In the genomic region with DNA sequence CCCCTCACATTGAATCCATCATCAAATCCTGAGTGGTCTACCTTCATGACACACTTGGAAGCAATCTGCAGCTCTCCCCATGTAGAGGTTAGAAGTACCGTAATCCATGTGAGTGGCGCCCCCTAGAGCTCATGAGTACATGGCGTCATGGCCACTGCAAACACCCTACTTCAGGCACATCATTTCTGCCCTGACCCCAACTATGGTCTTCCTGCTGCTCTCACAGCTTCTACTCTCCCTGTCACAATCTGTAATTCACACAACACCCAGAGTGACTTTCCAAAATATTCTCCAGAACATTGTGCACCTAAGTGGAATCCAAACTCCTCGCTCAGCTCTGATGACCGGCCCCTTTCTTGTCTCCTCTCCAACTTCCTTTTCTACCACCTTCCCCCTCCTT, we compare ENCODE assay signal across 8 cellular contexts.
DNase-seq lines count a peak whose midpoint lies in the region; ATAC-seq, FAIRE-seq and TF ChIP-seq lines count a peak whose summit lies in the region.

No MANE protein-coding gene starts in this region.

- no peaks in the 10 kb centered on the region for H3K27me3 ChIP-seq in adipocyte (replicated peaks; ENCODE audit: control insufficient read depth, insufficient read depth, low read length)

- no peaks in the 10 kb centered on the region for H3K9me3 Mint-ChIP-seq in IgD-negative memory B cell

- H3K27me3 Mint-ChIP-seq in IgD-negative memory B cell, result no peaks in the 10 kb centered on the region

- no peaks in the 10 kb centered on the region for H3K9me3 ChIP-seq in adipocyte (ENCODE audit: control insufficient read depth, low read length)

- peaks cover 6% of the 10 kb centered on the region for H3K36me3 Mint-ChIP-seq in IgD-negative memory B cell

- peak overlapping the region in 3 of 4 donors; percentile 7 to 49 (median 37) for H3K4me3 Mint-ChIP-seq in IgD-negative memory B cell

- peak overlapping the region; percentile 21 to 90 (median 88) for H3K27ac Mint-ChIP-seq in IgD-negative memory B cell

- no peaks in the 10 kb centered on the region for H3K4me1 ChIP-seq in adipocyte (ENCODE audit: control insufficient read depth, insufficient read depth, low read length)

- FAIRE-seq in D721Med (lab: Jason Lieb, UNC), result no peak

- H3K4me3 ChIP-seq in adipocyte (ENCODE audit: low read length), result no peak overlapping the region

- ATAC-seq in GM19467 (IDR thresholded peaks at IDR 0.05; ENCODE audit: unreplicated experiment), result peak; percentile 76

- peak; percentile 84 for TF ChIP-seq CTCF in D721Med (IDR thresholded peaks at IDR 0.05; ENCODE audit: insufficient read depth, missing control alignments)

- no peaks in the 10 kb centered on the region for H3K36me3 ChIP-seq in adipocyte (ENCODE audit: control insufficient read depth, insufficient read depth, low read length, severe bottlenecking)

- DNase-seq in D721Med (ENCODE audit: insufficient read length, low spot score) (no peak), SW480 (ENCODE audit: low spot score) (peak; percentile 35), adipocyte (ENCODE audit: low read depth) (peak; percentile 52), hippocampal formation (lab: John Stamatoyannopoulos, UW) (peak; percentile 68 to 74), DMS79 (lab: John Stamatoyannopoulos, UW) (no peak)
- peak; percentile 48 to 72 (median 63) for DNase-seq in stimulated activated CD4-positive, alpha-beta T cell treated with anti-CD3 and anti-CD28 coated beads, Interleukin-12 subunit alpha, Interleukin-12 subunit beta, amount 100 ng/mL, for 48 hours (ENCODE audit: low read depth in 2 of 3, low spot score in 1 of 3)

- H3K9ac ChIP-seq in adipocyte (ENCODE audit: low read length), result no peak overlapping the region

- peaks cover 37 to 58% (median 52%) of the 10 kb centered on the region in 3 donors for H3K4me1 Mint-ChIP-seq in IgD-negative memory B cell

Comparison
In these comparisons a context has a peak if more than half of its experiments do, and no peak if none do; other contexts are left out.
1. DNase-seq: peak in SW480 (single experiment), adipocyte (single experiment), hippocampal formation (2 of 2) and stimulated activated CD4-positive, alpha-beta T cell treated with anti-CD3 and anti-CD28 coated beads, Interleukin-12 subunit alpha, Interleukin-12 subunit beta, amount 100 ng/mL, for 48 hours (3 of 3); none in D721Med (single experiment) and DMS79 (single experiment).